12 cellular contexts compared by ENCODE assay signal in genomic region chr10:89224697-89225443, GRCh38. TPM values are rescaled to one million over a fixed set of nuclear protein-coding genes. Genes with fewer than 3 reads are reported as not detected.
DNase-seq lines count a peak whose midpoint lies in the region; ATAC-seq and TF ChIP-seq lines count a peak whose summit lies in the region.
"Had no signal": no experiment of that assay in that cellular context is flagged by ENCODE, and none has a peak within 500 bp of the region (broad histone marks: within the 10 kb centered on the region; RNA-seq: fewer than 3 reads in every experiment).

No MANE protein-coding gene starts in this region.

- H3K27ac ChIP-seq in angular gyrus (ENCODE audit: low read depth, low read length), result peak overlapping the region; percentile 75
- H3K27ac ChIP-seq in heart right ventricle, result peak overlapping the region; percentile 57 to 91 (median 72)
- no peak overlapping the region for H3K27ac ChIP-seq in RWPE1
- H3K27ac ChIP-seq: neutrophil had no signal

- DNase-seq in GM13977 (ENCODE audit: low spot score) (no peak), heart right ventricle (peak; percentile 53 to 60), putamen (ENCODE audit: low spot score) (peak; percentile 74), NK-92 (lab: John Stamatoyannopoulos, UW; ENCODE audit: unreplicated experiment) (no peak), RWPE1 (ENCODE audit: low spot score) (no peak), Kasumi-1 (lab: John Stamatoyannopoulos, UW) (no peak)
- no peak for DNase-seq in activated CD4-positive, alpha-beta T cell treated with anti-CD3 and anti-CD28 coated beads for 48 hours
- DNase-seq: activated CD4-positive, alpha-beta T cell treated with anti-CD3 and anti-CD28 coated beads, Interleukin-2, amount 50 U/mL, for 1 hour; GDM1 had no signal

- in situ Hi-C loops in GM13977 (cut with MboI; ENCODE audit: low pct_unique_long_range_greater_than_20kb, low sequenced_read_pairs, unreplicated experiment), result no loop called here

- H3K9me3 ChIP-seq in heart right ventricle, result no peaks in the 10 kb centered on the region
- H3K9me3 ChIP-seq: neutrophil had no signal

- CTCF ChIA-PET in RWPE1 (lab: Yijun Ruan, JAX), result interaction anchor here (0.5 to 0.7 kb wide), 4 partner anchors 28 to 389 kb away, joined by 3 read pairs; no protein-coding TSS in a partner anchor

- no peaks in the 10 kb centered on the region for H3K27me3 ChIP-seq in heart right ventricle
- H3K27me3 ChIP-seq: neutrophil had no signal

- peak overlapping the region in 6 of 10 donors; percentile 20 to 51 (median 32) for H3K4me3 ChIP-seq in heart right ventricle

- POLR2A ChIA-PET in RWPE1 (lab: Yijun Ruan, JAX; ENCODE audit: low non-redundant PET), result no interaction called here

- H3K4me1 ChIP-seq in heart right ventricle, result peaks cover 0 to 28% (median 4%) of the 10 kb centered on the region in 9 donors

- intact Hi-C loops in heart right ventricle (cut with DNase I), result no loop called here

- TF ChIP-seq CTCF in GM13977 (IDR thresholded peaks at IDR 0.05; ENCODE audit: extremely low read depth, insufficient read depth, missing control alignments) (peak; percentile 22), heart right ventricle (IDR thresholded peaks at IDR 0.05) (peak in 6 of 9 donors; percentile 44 to 67 (median 51)), RWPE1 (conservative IDR thresholded peaks at IDR 0.05; ENCODE audit: low read depth) (no peak)

- peak; percentile 47 to 91 (median 82) for ATAC-seq in heart right ventricle

- 57 to 66% methylated on average over 18 of the region's 18 CpGs for WGBS in heart right ventricle, 2 donors

- peaks cover 0 to 76% (median 0%) of the 10 kb centered on the region in 9 donors for H3K36me3 ChIP-seq in heart right ventricle
- H3K36me3 ChIP-seq: neutrophil had no signal

RNA-seq across cellular contexts. Expression of gene CH25H, which starts 17.8 kb away (rescaled TPM):
- 1 to 10 TPM in 3 of 10 donors, under 1 TPM in 6, not detected in 1; 0.31 to 8.8 (median 0.76) TPM for total RNA-seq in heart right ventricle
- polyA plus RNA-seq in heart right ventricle, result under 1 TPM; 0.23 to 0.51 TPM
- total RNA-seq: HT-29 had no signal

RNA-seq across cellular contexts. Expression of gene LIPA, which starts 26.7 kb away (rescaled TPM):
- 10 to 100 TPM; 12.4 to 58.5 (median 15.3) TPM for total RNA-seq in heart right ventricle
- polyA plus RNA-seq in heart right ventricle, result 10 to 100 TPM in 1 of 2 donors, 1 to 10 TPM in 1; 7.8 to 17.6 TPM

Comparison
In these comparisons a context has a peak if more than half of its experiments do, and no peak if none do; other contexts are left out.
1. DNase-seq: peak in heart right ventricle (2 of 2) and putamen (single experiment); none in GM13977 (single experiment), NK-92 (single experiment), activated CD4-positive, alpha-beta T cell treated with anti-CD3 and anti-CD28 coated beads for 48 hours (single experiment), RWPE1 (single experiment) and Kasumi-1 (0 of 2).